ENCODE assay signal across 12 cellular contexts in the genomic region with DNA sequence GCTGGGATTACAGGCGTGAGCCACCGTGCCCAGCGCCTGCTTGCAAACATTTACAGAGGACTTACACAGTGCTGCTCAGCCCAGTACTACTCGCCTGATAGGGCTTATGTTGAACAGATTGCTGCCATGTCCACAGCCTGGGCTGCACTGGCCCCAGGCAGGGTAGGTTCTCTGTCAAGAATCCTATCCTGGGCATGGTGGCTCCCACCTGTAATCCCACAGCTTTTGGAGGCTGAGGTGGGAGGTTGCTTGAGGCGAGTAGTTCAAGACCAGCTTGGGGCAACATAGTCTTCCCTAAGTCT. TPM values are rescaled to one million over a fixed set of nuclear protein-coding genes. Genes with fewer than 3 reads are reported as not detected.
DNase-seq lines count a peak whose midpoint lies in the region; ATAC-seq and TF ChIP-seq lines count a peak whose summit lies in the region.
"Had no signal": no experiment of that assay in that cellular context is flagged by ENCODE, and none has a peak within 500 bp of the region (broad histone marks: within the 10 kb centered on the region; RNA-seq: fewer than 3 reads in every experiment).

No MANE protein-coding gene starts in this region.

- peaks cover 81 to 87% of the 10 kb centered on the region in 2 donors for H3K4me1 ChIP-seq in naive thymus-derived CD4-positive, alpha-beta T cell (ENCODE audit: control insufficient read depth in 2 of 2, insufficient read depth in 2 of 2, low read length in 2 of 2)
- H3K4me1 ChIP-seq in transverse colon = peaks cover 74 to 88% (median 78%) of the 10 kb centered on the region in 4 donors

- intact Hi-C loops in naive thymus-derived CD4-positive, alpha-beta T cell (cut with micrococcal nuclease) = no loop called here
- intact Hi-C loops in transverse colon (cut with DNase I; ENCODE audit: low total_unique reads) = no loop called here

- H3K27ac Mint-ChIP-seq in activated naive CD4-positive, alpha-beta T cell treated with anti-CD3 and anti-CD28 coated beads, Interleukin-2, amount 50 U/mL, for 24 hours = peak overlapping the region; percentile 67
- peak overlapping the region in 4 of 9 donors; percentile 19 to 79 (median 48) for H3K27ac Mint-ChIP-seq in naive thymus-derived CD4-positive, alpha-beta T cell
- H3K27ac Mint-ChIP-seq: activated B cell treated with CpG ODN at 0.5 μM for 24 hours had no signal

- no peak for DNase-seq in activated naive CD4-positive, alpha-beta T cell treated with anti-CD3 and anti-CD28 coated beads, Interleukin-2, amount 50 U/mL, for 16 hours
- DNase-seq in coronary artery (ENCODE audit: low spot score) (peak; percentile 73), transverse colon (no peak), NCI-H2081 (lab: John Stamatoyannopoulos, UW) (no peak), germinal center (ENCODE audit: low spot score) (no peak)
- DNase-seq in naive thymus-derived CD4-positive, alpha-beta T cell = no peak
- DNase-seq: activated B cell treated with CpG ODN at 0.5 μM for 24 hours; NCI-H2081 treated with DMSO at 0.1 percent for 48 hours; NK-92 treated with Interleukin-12 subunit alpha and Interleukin-12 subunit beta, amount 100 ng/mL, for 24 hours had no signal

- H3K36me3 ChIP-seq in naive thymus-derived CD4-positive, alpha-beta T cell (ENCODE audit: control insufficient read depth in 2 of 3, insufficient read depth in 3 of 3, low read length in 3 of 3) = no peaks in the 10 kb centered on the region
- H3K36me3 ChIP-seq in transverse colon = no peaks in the 10 kb centered on the region

- POLR2A ChIA-PET in naive thymus-derived CD4-positive, alpha-beta T cell (lab: Charles Lee) = interaction anchor here (3.1 to 24.3 kb wide), 4 partner anchors 17 to 56 kb away, joined by 20 to 1779 read pairs (median 62); a partner anchor contains a TSS

- TF ChIP-seq POLR2A in transverse colon (IDR thresholded peaks at IDR 0.05) = no peak

- no peak for TF ChIP-seq CTCF in coronary artery (IDR thresholded peaks at IDR 0.05)
- TF ChIP-seq CTCF in transverse colon (IDR thresholded peaks at IDR 0.05) = no peak

- H3K4me3 ChIP-seq in coronary artery (no peak overlapping the region), transverse colon (no peak overlapping the region)
- no peak overlapping the region for H3K4me3 ChIP-seq in naive thymus-derived CD4-positive, alpha-beta T cell (ENCODE audit: low read length)

- ATAC-seq in naive thymus-derived CD4-positive, alpha-beta T cell = no peak
- no peak for ATAC-seq in HG03159 (IDR thresholded peaks at IDR 0.05; ENCODE audit: unreplicated experiment)

- TF ChIP-seq EP300 in transverse colon (IDR thresholded peaks at IDR 0.05; ENCODE audit: low read depth) = no peak

- H3K4me1 Mint-ChIP-seq in activated naive CD4-positive, alpha-beta T cell treated with anti-CD3 and anti-CD28 coated beads, Interleukin-2, amount 50 U/mL, for 24 hours = no peaks in the 10 kb centered on the region
- peaks cover 0 to 50% (median 19%) of the 10 kb centered on the region in 7 donors for H3K4me1 Mint-ChIP-seq in naive thymus-derived CD4-positive, alpha-beta T cell

- H3K4me3 Mint-ChIP-seq in activated naive CD4-positive, alpha-beta T cell treated with anti-CD3 and anti-CD28 coated beads, Interleukin-2, amount 50 U/mL, for 24 hours = no peak overlapping the region
- H3K4me3 Mint-ChIP-seq in naive thymus-derived CD4-positive, alpha-beta T cell = peak overlapping the region in 3 of 10 donors; percentile 29 to 52 (median 38)
- H3K4me3 Mint-ChIP-seq: activated B cell treated with CpG ODN at 0.5 μM for 24 hours had no signal

- H3K27me3 Mint-ChIP-seq in activated naive CD4-positive, alpha-beta T cell treated with anti-CD3 and anti-CD28 coated beads, Interleukin-2, amount 50 U/mL, for 24 hours = no peaks in the 10 kb centered on the region
- no peaks in the 10 kb centered on the region for H3K27me3 Mint-ChIP-seq in naive thymus-derived CD4-positive, alpha-beta T cell
- H3K27me3 Mint-ChIP-seq: activated B cell treated with CpG ODN at 0.5 μM for 24 hours had no signal

- CTCF ChIA-PET in naive thymus-derived CD4-positive, alpha-beta T cell (lab: Charles Lee) = interaction anchor here (6.1 to 8.1 kb wide), 3 partner anchors 12 to 29 kb away, joined by 56 to 233 read pairs (median 193); a partner anchor contains a TSS

- H3K27ac ChIP-seq in coronary artery (peak overlapping the region; percentile 95 to 99), transverse colon (peak overlapping the region; percentile 97 to 99 (median 98))
- H3K27ac ChIP-seq in naive thymus-derived CD4-positive, alpha-beta T cell (ENCODE audit: low read depth, low read length) = peak overlapping the region; percentile 82

- H3K9me3 ChIP-seq in naive thymus-derived CD4-positive, alpha-beta T cell (ENCODE audit: control insufficient read depth in 2 of 3, low read length in 3 of 3) = no peaks in the 10 kb centered on the region
- no peaks in the 10 kb centered on the region for H3K9me3 ChIP-seq in transverse colon

- 91 to 100% methylated on average over 2 to 5 of the region's 5 CpGs for WGBS in transverse colon (ENCODE audit: low coverage in 1 of 2), 2 donors

- H3K36me3 Mint-ChIP-seq in activated naive CD4-positive, alpha-beta T cell treated with anti-CD3 and anti-CD28 coated beads, Interleukin-2, amount 50 U/mL, for 24 hours = no peaks in the 10 kb centered on the region
- peaks cover 0 to 6% (median 0%) of the 10 kb centered on the region in 5 donors for H3K36me3 Mint-ChIP-seq in naive thymus-derived CD4-positive, alpha-beta T cell

- in situ Hi-C loops in transverse colon (cut with MboI; ENCODE audit: low pct_ligation_motif_present in 1 of 4, low pct_unique_long_range_greater_than_20kb in 1 of 4, low sequenced_read_pairs in 3 of 4) = no loop called here

- H3K9me3 Mint-ChIP-seq in activated naive CD4-positive, alpha-beta T cell treated with anti-CD3 and anti-CD28 coated beads, Interleukin-2, amount 50 U/mL, for 24 hours = no peaks in the 10 kb centered on the region
- no peaks in the 10 kb centered on the region for H3K9me3 Mint-ChIP-seq in naive thymus-derived CD4-positive, alpha-beta T cell
- H3K9me3 Mint-ChIP-seq: activated B cell treated with CpG ODN at 0.5 μM for 24 hours had no signal

- no peaks in the 10 kb centered on the region for H3K27me3 ChIP-seq in naive thymus-derived CD4-positive, alpha-beta T cell (ENCODE audit: control insufficient read depth in 2 of 2, insufficient read depth in 2 of 2, low read length in 2 of 2)
- no peaks in the 10 kb centered on the region for H3K27me3 ChIP-seq in transverse colon

RNA-seq across cellular contexts. Expression of a gene that starts 15.1 kb away (rescaled TPM):
- 1,000 to 10,000 TPM in 1 of 5 experiments, 100 to 1,000 TPM in 4; 498 to 1,101 (median 659) TPM for total RNA-seq in naive thymus-derived CD4-positive, alpha-beta T cell
- polyA plus RNA-seq in naive thymus-derived CD4-positive, alpha-beta T cell = 1,000 to 10,000 TPM; 3,808 to 5,430 TPM
- 1,000 to 10,000 TPM in 2 of 4 donors, 100 to 1,000 TPM in 2; 296 to 2,602 (median 982) TPM for total RNA-seq in transverse colon

RNA-seq across cellular contexts. Expression of a gene that starts 16.8 kb away (rescaled TPM):
- total RNA-seq in naive thymus-derived CD4-positive, alpha-beta T cell = 10 to 100 TPM; 20.7 to 37.5 (median 25.5) TPM
- 100 to 1,000 TPM in 1 of 2 donors, 10 to 100 TPM in 1; 99.6 to 113 TPM for polyA plus RNA-seq in naive thymus-derived CD4-positive, alpha-beta T cell
- total RNA-seq in transverse colon = 10 to 100 TPM in 3 of 4 donors, 1 to 10 TPM in 1; 1.2 to 23.7 (median 14.4) TPM

RNA-seq across cellular contexts. Expression of a gene that starts 16.9 kb away (rescaled TPM):
- total RNA-seq in naive thymus-derived CD4-positive, alpha-beta T cell = 1 to 10 TPM in 3 of 5 experiments, under 1 TPM in 2; 0.54 to 1.5 (median 1.2) TPM
- polyA plus RNA-seq in naive thymus-derived CD4-positive, alpha-beta T cell = under 1 TPM; 0.11 to 0.22 TPM
- total RNA-seq in transverse colon = 1 to 10 TPM in 1 of 4 donors, under 1 TPM in 2, not detected in 1; 0.41 to 4.1 (median 0.64) TPM

RNA-seq across cellular contexts. Expression of a gene that starts 23.4 kb away (rescaled TPM):
- 10 to 100 TPM; 31.6 to 59.2 (median 47.6) TPM for total RNA-seq in naive thymus-derived CD4-positive, alpha-beta T cell
- polyA plus RNA-seq in naive thymus-derived CD4-positive, alpha-beta T cell = 10 to 100 TPM; 29.3 to 32.1 TPM
- 10 to 100 TPM in 2 of 4 donors, 1 to 10 TPM in 2; 7.2 to 12.5 (median 9.8) TPM for total RNA-seq in transverse colon

RNA-seq across cellular contexts. Expression of a gene that starts 40.3 kb away (rescaled TPM):
- total RNA-seq in naive thymus-derived CD4-positive, alpha-beta T cell = not detected
- polyA plus RNA-seq in naive thymus-derived CD4-positive, alpha-beta T cell = not detected
- total RNA-seq in transverse colon = under 1 TPM in 1 of 4 donors, not detected in 3; 0.27 TPM
- total RNA-seq: activated B cell treated with CpG ODN at 0.5 μM for 24 hours, cerebellum had no signal
